ENCODE assay signal across 13 cellular contexts in the genomic region with DNA sequence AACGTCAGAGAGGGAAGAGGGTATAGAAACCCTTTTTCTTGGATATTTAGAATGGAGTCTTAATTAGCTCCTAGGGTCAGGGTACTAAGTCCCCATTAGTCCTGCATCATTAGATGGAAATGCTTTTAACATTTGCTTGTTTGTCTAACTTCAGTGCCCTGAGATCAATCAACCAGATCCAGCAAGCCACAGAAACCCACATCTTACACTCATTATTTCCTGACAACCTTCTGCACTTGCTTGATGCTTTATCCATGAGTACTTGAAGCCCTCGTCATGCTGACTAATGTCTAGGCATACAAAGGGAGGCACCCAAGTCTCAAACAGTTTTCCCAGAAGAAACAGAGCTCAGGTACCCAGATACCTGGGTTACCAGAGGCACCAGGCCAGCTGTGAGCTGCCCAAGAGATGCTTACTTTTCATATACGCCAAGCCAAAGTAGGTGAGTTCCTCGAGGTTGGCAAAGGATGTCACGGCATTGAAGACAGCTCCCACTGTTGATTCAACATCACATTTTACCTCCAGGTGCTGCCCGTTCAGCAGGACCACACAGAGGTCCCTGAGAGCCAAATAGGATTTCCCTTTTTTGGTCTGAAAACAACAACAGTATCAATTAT. TPM values are rescaled to one million over a fixed set of nuclear protein-coding genes. Genes with fewer than 3 reads are reported as not detected.
DNase-seq lines count a peak whose midpoint lies in the region; ATAC-seq and TF ChIP-seq lines count a peak whose summit lies in the region.
"Had no signal": no experiment of that assay in that cellular context is flagged by ENCODE, and none has a peak within 500 bp of the region (broad histone marks: within the 10 kb centered on the region; RNA-seq: fewer than 3 reads in every experiment).

No MANE protein-coding gene starts in this region.

- CTCF ChIA-PET in IMR-90 (lab: Yijun Ruan, JAX), result interaction anchor here (1.1 kb wide), 1 partner anchor 1268 kb away, joined by 3 read pairs; no protein-coding TSS in a partner anchor

- in situ Hi-C loops in IMR-90 (cut with MboI; ENCODE audit: low sequenced_read_pairs), result no loop called here

- no peak for TF ChIP-seq CTCF in IMR-90 (conservative IDR thresholded peaks at IDR 0.05; ENCODE audit: low read depth, low read length)
- TF ChIP-seq CTCF in thyroid gland (IDR thresholded peaks at IDR 0.05), result no peak

- H3K36me3 ChIP-seq in IMR-90 (ENCODE audit: control insufficient read depth, insufficient read depth, low read length), result no peaks in the 10 kb centered on the region
- H3K36me3 ChIP-seq in thyroid gland, result no peaks in the 10 kb centered on the region
- H3K36me3 ChIP-seq: gastrocnemius medialis had no signal

- 0% methylated on average over 1 of the region's 6 CpGs; no CpG with 5 or more reads in 1 of the 2 experiments for WGBS in IMR-90 (ENCODE audit: extremely low coverage in 2 of 2, insufficient read length in 1 of 2), 2 experiments
- WGBS in thyroid gland, 2 donors, result 53 to 63% methylated on average over 6 of the region's 6 CpGs

- H2AFZ ChIP-seq in IMR-90 (replicated peaks; ENCODE audit: low read length, poor library complexity), result no peak overlapping the region

- ATAC-seq in GM19351 (IDR thresholded peaks at IDR 0.05; ENCODE audit: unreplicated experiment) (peak; percentile 81), HG02870 (IDR thresholded peaks at IDR 0.05; ENCODE audit: unreplicated experiment) (peak; percentile 61), IMR-90 (ENCODE audit: low read depth) (no peak)
- ATAC-seq: gastrocnemius medialis had no signal

- no peak overlapping the region for H3K56ac ChIP-seq in IMR-90 (ENCODE audit: extremely low read depth, insufficient read depth, low read length)

- DNase-seq in Daoy (ENCODE audit: low read depth) (peak; percentile 15), IMR-90 (no peak), thyroid gland (no peak), retina (no peak), DMS 273 treated with DMSO at 0.1 percent for 48 hours (lab: John Stamatoyannopoulos, UW) (no peak), NCI-H2227 treated with DMSO at 0.1 percent for 48 hours (lab: John Stamatoyannopoulos, UW) (no peak)
- DNase-seq: dorsolateral prefrontal cortex, gastrocnemius medialis, NCI-H1436 had no signal

- H3K9me3 ChIP-seq in IMR-90 (ENCODE audit: control insufficient read depth, insufficient read depth, low read length) (no peaks in the 10 kb centered on the region), thyroid gland (no peaks in the 10 kb centered on the region)
- H3K9me3 ChIP-seq: gastrocnemius medialis had no signal

- peaks cover 17% of the 10 kb centered on the region for H3K27me3 ChIP-seq in IMR-90 (ENCODE audit: control insufficient read depth, insufficient read depth, low read length)
- no peaks in the 10 kb centered on the region for H3K27me3 ChIP-seq in thyroid gland
- H3K27me3 ChIP-seq: dorsolateral prefrontal cortex had no signal

- H4K8ac ChIP-seq in IMR-90 (ENCODE audit: low read depth in 2 of 2, low read length in 2 of 2), result no peak overlapping the region

- no TSS peak for BruUV-seq in IMR-90 (replicated peaks; lab: Mats Ljungman, UMichigan)

- no peaks in the 10 kb centered on the region for H3K79me1 ChIP-seq in IMR-90 (ENCODE audit: low read depth in 1 of 2, low read length in 2 of 2)

- no peak overlapping the region for H2BK15ac ChIP-seq in IMR-90 (ENCODE audit: low read depth, low read length)

- H2BK20ac ChIP-seq in IMR-90 (ENCODE audit: low read depth, low read length), result no peak overlapping the region

- no peaks in the 10 kb centered on the region for H3K9me1 ChIP-seq in IMR-90 (ENCODE audit: insufficient read depth, low read length)

- no peak overlapping the region for H3K9ac ChIP-seq in IMR-90 (ENCODE audit: low read depth, low read length)

- dilution Hi-C loops in IMR-90 (cut with HindIII; ENCODE audit: low sequenced_read_pairs, unreplicated experiment), result no loop called here

- no peak overlapping the region for H4K5ac ChIP-seq in IMR-90 (ENCODE audit: low read depth, low read length)

- peak overlapping the region; percentile 42 for H2AK9ac ChIP-seq in IMR-90 (replicated peaks; ENCODE audit: low read depth, low read length, poor library complexity)

- POLR2A ChIA-PET in IMR-90 (lab: Charles Lee; ENCODE audit: unreplicated experiment), result no interaction called here

- TF ChIP-seq RAD21 in IMR-90 (IDR thresholded peaks at IDR 0.05; ENCODE audit: low read length), result no peak

- no peak overlapping the region for H3K4me2 ChIP-seq in IMR-90 (ENCODE audit: low read depth, low read length)

- no peaks in the 10 kb centered on the region for H3K4me1 ChIP-seq in IMR-90 (ENCODE audit: control insufficient read depth, insufficient read depth, low read length)
- H3K4me1 ChIP-seq in thyroid gland, result no peaks in the 10 kb centered on the region
- H3K4me1 ChIP-seq: gastrocnemius medialis had no signal

- no peak overlapping the region for H3K23ac ChIP-seq in IMR-90 (ENCODE audit: low read depth, low read length)

- no peak overlapping the region for H2BK120ac ChIP-seq in IMR-90 (ENCODE audit: low read depth, low read length)

- H2AK5ac ChIP-seq in IMR-90 (ENCODE audit: low read depth, low read length), result no peak overlapping the region

- no peak overlapping the region for H3K27ac ChIP-seq in IMR-90 (ENCODE audit: insufficient read depth, low read length)
- H3K27ac ChIP-seq in thyroid gland, result no peak overlapping the region
- H3K27ac ChIP-seq: dorsolateral prefrontal cortex, gastrocnemius medialis had no signal

- H4K91ac ChIP-seq in IMR-90 (ENCODE audit: insufficient read depth, low read depth, low read length), result no peak overlapping the region

- no peak overlapping the region for H3K4ac ChIP-seq in IMR-90 (ENCODE audit: low read depth, low read length)

- no peak overlapping the region for H3K4me3 ChIP-seq in IMR-90 (ENCODE audit: insufficient read depth, low read depth, low read length)
- H3K4me3 ChIP-seq in thyroid gland (replicated peaks in 1 of 3), result no peak overlapping the region
- H3K4me3 ChIP-seq: dorsolateral prefrontal cortex, gastrocnemius medialis had no signal

- H2BK5ac ChIP-seq in IMR-90 (ENCODE audit: low read depth, low read length, poor library complexity, severe bottlenecking), result no peak overlapping the region

- no peaks in the 10 kb centered on the region for H4K20me1 ChIP-seq in IMR-90 (ENCODE audit: insufficient read depth, low read length)

- no peak overlapping the region for H3K14ac ChIP-seq in IMR-90 (replicated peaks; ENCODE audit: low read depth, low read length)

- intact Hi-C loops in IMR-90 (cut with micrococcal nuclease) (no loop called here), thyroid gland (cut with DNase I) (no loop called here)

- no peak for TF ChIP-seq POLR2A in IMR-90 (IDR thresholded peaks at IDR 0.05; ENCODE audit: low read depth, low read length)
- no peak for TF ChIP-seq POLR2A in thyroid gland (IDR thresholded peaks at IDR 0.05)

- H3K18ac ChIP-seq in IMR-90 (ENCODE audit: low read depth, low read length), result no peak overlapping the region

TF ChIP-seq in IMR-90, 13 proteins besides CTCF, POLR2A, EP300 and RAD21:
- no peak for TF ChIP-seq FOS (IDR thresholded peaks at IDR 0.05; ENCODE audit: low read depth, low read length)
- TF ChIP-seq CEBPB (IDR thresholded peaks at IDR 0.05; ENCODE audit: low read depth, low read length), result no peak
- TF ChIP-seq SMC3 (IDR thresholded peaks at IDR 0.05; ENCODE audit: low read depth, low read length), result no peak
- TF ChIP-seq NFE2L2 (IDR thresholded peaks at IDR 0.05; ENCODE audit: low read depth, low read length), result no peak

RNA-seq across cellular contexts. Expression of a gene that starts 42.7 kb away (rescaled TPM):
- total RNA-seq in Daoy (2014; rRNA removed; shearing (Covaris generic)), result not detected in 2 replicates
- total RNA-seq in IMR-90 (2012; rRNA removed), result 0.18 TPM in 1 of 2 replicates, not detected in the other
- polyA plus RNA-seq in IMR-90 (2012; rRNA removed), result not detected in 2 replicates
- 0.01 TPM in 1 of 2 replicates, not detected in the other for polyA plus RNA-seq in IMR-90 (2012; cell fraction: cytosol; rRNA removed)
- 0.28 TPM in 1 of 2 replicates, not detected in the other for polyA plus RNA-seq in IMR-90 (2012; cell fraction: nucleus; rRNA removed; ENCODE audit: low replicate concordance)
- 1 to 10 TPM in 2 of 4 donors, under 1 TPM in 2; 0.50 to 4.4 (median 0.96) TPM for total RNA-seq in thyroid gland
- total RNA-seq: gastrocnemius medialis; RPMI7951; T-helper 2 cell treated with Interferon-gamma antibody and Interleukin-4, amounts not matched to agents 100 ng/mL and 5 ng/mL, for 36 hours had no signal
